In the genomic region with DNA sequence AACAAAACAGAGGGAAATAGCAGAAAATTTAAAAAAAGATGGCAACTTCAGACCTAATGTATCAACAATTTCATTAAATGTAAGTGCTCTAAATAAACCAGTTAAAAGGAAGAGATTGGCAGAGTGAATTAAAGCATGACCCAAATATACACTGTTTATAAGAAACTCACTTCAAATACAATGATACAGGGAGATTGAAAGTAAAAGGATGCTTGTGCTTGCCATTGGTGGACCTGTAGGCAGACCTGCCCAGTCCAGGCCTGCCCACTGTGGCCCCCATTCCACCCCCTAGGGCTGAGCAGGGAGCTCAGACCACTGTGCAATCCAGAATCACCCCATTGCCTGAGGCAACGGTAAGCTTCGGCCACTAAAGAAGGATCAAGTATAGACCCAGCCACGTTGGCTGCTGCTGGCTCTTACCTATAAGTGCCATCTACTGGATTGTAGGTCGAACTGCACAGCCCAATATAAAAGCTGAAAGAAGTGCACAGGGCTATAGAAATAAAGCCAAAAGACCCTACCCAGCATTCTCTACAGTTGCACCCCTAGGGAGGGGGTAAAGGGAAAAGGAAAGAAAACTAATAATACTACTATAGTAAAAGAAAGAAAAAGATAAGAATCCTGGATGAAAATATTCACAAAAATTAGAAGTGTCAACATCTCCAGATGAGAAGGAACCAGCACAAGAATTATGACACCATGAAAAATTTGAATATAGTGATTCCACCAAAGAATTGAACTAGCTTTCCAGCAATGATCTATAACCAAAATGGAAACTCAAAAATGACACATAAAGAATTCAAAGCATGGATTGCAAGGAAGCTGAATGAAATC, we compare ENCODE assay signal across 7 cellular contexts. TPM values are rescaled to one million over a fixed set of nuclear protein-coding genes. Genes with fewer than 3 reads are reported as not detected.
A peak's percentile ranks its signal among the peaks of the same experiment; 100 is the strongest.
DNase-seq lines count a peak whose midpoint lies in the region; ATAC-seq, FAIRE-seq and TF ChIP-seq lines count a peak whose summit lies in the region.

No MANE protein-coding gene starts in this region.

- no peak overlapping the region for H3K27ac ChIP-seq in Karpas-422 (ENCODE audit: low read length)
- no peak overlapping the region for H3K27ac ChIP-seq in Panc1 (ENCODE audit: low read length)
- H3K27ac ChIP-seq in cardiac muscle cell = no peak overlapping the region
- no peak overlapping the region for H3K27ac ChIP-seq in sigmoid colon

- H2AFZ ChIP-seq in Karpas-422 (ENCODE audit: low read length) = no peak overlapping the region

- H3K9me3 ChIP-seq in Karpas-422 (ENCODE audit: low read length) (no peaks in the 10 kb centered on the region), Panc1 (ENCODE audit: control insufficient read depth, insufficient read depth, low read depth, low read length) (peaks cover 14% of the 10 kb centered on the region; the same call in 1 of the 2 replicates), cardiac muscle cell (ENCODE audit: low read depth) (no peaks in the 10 kb centered on the region), sigmoid colon (no peaks in the 10 kb centered on the region)

- no peak for TF ChIP-seq EP300 in sigmoid colon (IDR thresholded peaks at IDR 0.05)

- H3K9me2 ChIP-seq in Karpas-422 (replicated peaks; ENCODE audit: insufficient read depth, low read length) = no peaks in the 10 kb centered on the region

- POLR2A ChIA-PET in Panc1 (lab: Charles Lee) = no interaction called here

- in situ Hi-C loops in Panc1 (cut with HindIII; ENCODE audit: low pct_unique_long_range_greater_than_20kb, low sequenced_read_pairs) = no loop called here

- H3K36me3 Mint-ChIP-seq in activated naive CD4-positive, alpha-beta T cell treated with anti-CD3 and anti-CD28 coated beads for 36 hours (ENCODE audit: low read depth) = no peaks in the 10 kb centered on the region

- peaks cover 24% of the 10 kb centered on the region for H3K27me3 Mint-ChIP-seq in activated naive CD4-positive, alpha-beta T cell treated with anti-CD3 and anti-CD28 coated beads for 36 hours (ENCODE audit: low read depth)

- CTCF ChIA-PET in Panc1 (lab: Charles Lee) = no interaction called here
- CTCF ChIA-PET in activated naive CD4-positive, alpha-beta T cell treated with anti-CD3 and anti-CD28 coated beads for 36 hours (lab: Charles Lee) = interaction anchor here (0.7 to 3.0 kb wide), 17 partner anchors 9 to 1624 kb away, joined by 3 to 22 read pairs (median 3); no protein-coding TSS in a partner anchor

- no TSS peak for BruUV-seq in Panc1 (replicated peaks; lab: Mats Ljungman, UMichigan)

- no peaks in the 10 kb centered on the region for H3K27me3 ChIP-seq in Karpas-422 (ENCODE audit: low read length)
- H3K27me3 ChIP-seq in Panc1 (ENCODE audit: control insufficient read depth, insufficient read depth, low read length) = no peaks in the 10 kb centered on the region; the same call in 1 of the 2 replicates
- no peaks in the 10 kb centered on the region for H3K27me3 ChIP-seq in cardiac muscle cell
- H3K27me3 ChIP-seq in sigmoid colon = no peaks in the 10 kb centered on the region

- H3K9me3 Mint-ChIP-seq in activated naive CD4-positive, alpha-beta T cell treated with anti-CD3 and anti-CD28 coated beads for 36 hours = no peaks in the 10 kb centered on the region

- H3K4me2 ChIP-seq in Karpas-422 (ENCODE audit: low read depth, low read length, poor library complexity, severe bottlenecking) = no peak overlapping the region

- no peak overlapping the region for H3K9ac ChIP-seq in Karpas-422 (ENCODE audit: low read length)

- peak overlapping the region; percentile 28 for H3K4me3 Mint-ChIP-seq in activated naive CD4-positive, alpha-beta T cell treated with anti-CD3 and anti-CD28 coated beads for 36 hours

- no peak overlapping the region for H3K27ac Mint-ChIP-seq in activated naive CD4-positive, alpha-beta T cell treated with anti-CD3 and anti-CD28 coated beads for 36 hours

- DNase-seq in H54 (ENCODE audit: insufficient read length, low spot score) (no peak), Karpas-422 (peak; percentile 82), Panc1 (ENCODE audit: low read depth, low spot score) (peak; percentile 47), cardiac muscle cell (ENCODE audit: low read depth in 1 of 2, low spot score in 1 of 2) (peak; percentile 82 to 83), sigmoid colon (no peak)
- peak; percentile 54 for DNase-seq in activated naive CD4-positive, alpha-beta T cell treated with anti-CD3 and anti-CD28 coated beads for 36 hours

- peak; percentile 6 for FAIRE-seq in H54 (lab: Jason Lieb, UNC)

- TF ChIP-seq CTCF in GM12872 (IDR thresholded peaks at IDR 0.05; ENCODE audit: insufficient read depth, low read depth, low read length) = peak; percentile 82
- TF ChIP-seq CTCF in Panc1 (IDR thresholded peaks at IDR 0.05) = peak; percentile 82
- peak; percentile 92 for TF ChIP-seq CTCF in cardiac muscle cell (IDR thresholded peaks at IDR 0.05; ENCODE audit: low read depth, low read length)
- TF ChIP-seq CTCF in sigmoid colon (IDR thresholded peaks at IDR 0.05) = peak in 3 of 4 experiments; percentile 22 to 50 (median 34)

- H3K79me2 ChIP-seq in Karpas-422 (ENCODE audit: low read length) = no peaks in the 10 kb centered on the region

- H3K36me3 ChIP-seq in Karpas-422 (ENCODE audit: insufficient read depth, low read length) (no peaks in the 10 kb centered on the region), Panc1 (ENCODE audit: control insufficient read depth, insufficient read depth, low read length) (no peaks in the 10 kb centered on the region), cardiac muscle cell (no peaks in the 10 kb centered on the region), sigmoid colon (no peaks in the 10 kb centered on the region)

- 0 to 1% methylated on average over 4 of the region's 4 CpGs for WGBS in sigmoid colon, 2 donors

- intact Hi-C loops in Panc1 (cut with micrococcal nuclease; ENCODE audit: unreplicated experiment) = no loop called here
- intact Hi-C loops in activated naive CD4-positive, alpha-beta T cell treated with anti-CD3 and anti-CD28 coated beads for 36 hours (cut with micrococcal nuclease) = loop anchor here (1.0 to 5.0 kb wide), 7 partner anchors 210 to 1620 kb away; a partner anchor contains a TSS
- intact Hi-C loops in sigmoid colon (cut with DNase I) = no loop called here

- no peaks in the 10 kb centered on the region for H3K4me1 ChIP-seq in Karpas-422 (ENCODE audit: low read length)
- no peaks in the 10 kb centered on the region for H3K4me1 ChIP-seq in Panc1 (ENCODE audit: control insufficient read depth, insufficient read depth, low read length)
- H3K4me1 ChIP-seq in cardiac muscle cell (ENCODE audit: low read depth) = no peaks in the 10 kb centered on the region
- H3K4me1 ChIP-seq in sigmoid colon = no peaks in the 10 kb centered on the region

- TF ChIP-seq POLR2A in H54 (IDR thresholded peaks at IDR 0.05; ENCODE audit: low read depth, low read length) (no peak), sigmoid colon (IDR thresholded peaks at IDR 0.05) (no peak)

- ATAC-seq in Panc1 = peak; percentile 91

- H3K4me3 ChIP-seq in Karpas-422 (ENCODE audit: low read length) = no peak overlapping the region
- peak overlapping the region in 1 of 2 experiments; percentile 26; a peak in 1 of 4 replicates for H3K4me3 ChIP-seq in Panc1 (ENCODE audit: low read depth in 2 of 2, low read length in 2 of 2)
- no peak overlapping the region for H3K4me3 ChIP-seq in cardiac muscle cell
- H3K4me3 ChIP-seq in sigmoid colon = no peak overlapping the region

- no peaks in the 10 kb centered on the region for H3K4me1 Mint-ChIP-seq in activated naive CD4-positive, alpha-beta T cell treated with anti-CD3 and anti-CD28 coated beads for 36 hours (ENCODE audit: low read depth)

- H4K20me1 ChIP-seq in Karpas-422 (ENCODE audit: insufficient read depth, low read depth, low read length) = no peaks in the 10 kb centered on the region

RNA-seq across cellular contexts. Expression of a gene that starts 36.1 kb away (rescaled TPM):
- total RNA-seq in Karpas-422 (2014; rRNA removed; shearing (Covaris generic); ENCODE audit: low replicate concordance) = 208 and 309 TPM in 2 replicates
- 305 TPM for total RNA-seq in Panc1 (2021; ENCODE audit: unreplicated experiment)
- polyA plus RNA-seq in Panc1 (2012; ENCODE audit: insufficient read length) = 378 TPM
- 100 to 1,000 TPM; 236 to 252 TPM for total RNA-seq in activated naive CD4-positive, alpha-beta T cell treated with anti-CD3 and anti-CD28 coated beads for 36 hours
- 162 and 300 TPM in 2 replicates for total RNA-seq in cardiac muscle cell
- 451 and 499 TPM in 2 replicates for polyA plus RNA-seq in cardiac muscle cell
- 100 to 1,000 TPM; 142 to 265 (median 219) TPM for total RNA-seq in sigmoid colon
- 100 to 1,000 TPM; 265 to 287 (median 271) TPM for polyA plus RNA-seq in sigmoid colon

RNA-seq across cellular contexts. Expression of a gene that starts 37.2 kb away (rescaled TPM):
- 16.2 and 26.5 TPM in 2 replicates for total RNA-seq in Karpas-422 (2014; rRNA removed; shearing (Covaris generic); ENCODE audit: low replicate concordance)
- total RNA-seq in Panc1 (2021; ENCODE audit: unreplicated experiment) (26.4 TPM), cardiac muscle cell (17.6 and 27.5 TPM in 2 replicates), sigmoid colon (10 to 100 TPM; 17.1 to 31.0 (median 20.4) TPM)
- polyA plus RNA-seq in Panc1 (2012; ENCODE audit: insufficient read length) = 27.5 TPM
- 10 to 100 TPM; 19.4 to 22.3 TPM for total RNA-seq in activated naive CD4-positive, alpha-beta T cell treated with anti-CD3 and anti-CD28 coated beads for 36 hours
- polyA plus RNA-seq in cardiac muscle cell (24.6 and 27.3 TPM in 2 replicates), sigmoid colon (10 to 100 TPM in 1 of 3 donors, 1 to 10 TPM in 2; 6.0 to 10.3 (median 6.9) TPM)

Comparison
In these comparisons a context has a peak if more than half of its experiments do, and no peak if none do; other contexts are left out.
1. CTCF ChIP-seq: peak in every context shown above with its lines; median percentile 92 in cardiac muscle cell; 82 in GM12872; 82 in Panc1; 34 in sigmoid colon.
2. DNase-seq: peak in Karpas-422 (single experiment), Panc1 (single experiment), activated naive CD4-positive, alpha-beta T cell treated with anti-CD3 and anti-CD28 coated beads for 36 hours (single experiment) and cardiac muscle cell (2 of 2); none in H54 (single experiment) and sigmoid colon (single experiment).